1 cellular context compared by ENCODE assay signal in genomic region chr3:136752327-136753111, GRCh38.
TF ChIP-seq lines count a peak whose summit lies in the region.

STAG1 (minus strand) TSS chr3:136752378; CDS start chr3:136630898, 121,480 bp downstream.

TF ChIP-seq in HepG2, 621 proteins besides CTCF, POLR2A, EP300 and RAD21 (continued from another document and continues in another):
- TF ChIP-seq ZNF609 (CRISPR knock-in tag; IDR thresholded peaks at IDR 0.05; ENCODE audit: borderline replicate concordance) (no peak; the same call in 1 of the 2 replicates), NR0B2 (CRISPR knock-in tag; IDR thresholded peaks at IDR 0.05) (peak; percentile 43; the same call in 1 of the 2 replicates), ARNT (IDR thresholded peaks at IDR 0.05) (no peak), MIXL1 (CRISPR knock-in tag; IDR thresholded peaks at IDR 0.05) (peak; percentile 63; the same call in 1 of the 2 replicates), NR2F6 (IDR thresholded peaks at IDR 0.05) (no peak), NR2F6 (CRISPR knock-in tag; IDR thresholded peaks at IDR 0.05) (peak; percentile 10; the same call in 1 of the 2 replicates), PCBP2 (optimal IDR thresholded peaks at IDR 0.05; ENCODE audit: low read depth, low read length, poor library complexity, severe bottlenecking) (no peak), ZNF329 (CRISPR knock-in tag; IDR thresholded peaks at IDR 0.05; ENCODE audit: low read depth) (peak; percentile 72), FOXO1 (CRISPR knock-in tag; IDR thresholded peaks at IDR 0.05) (peak; percentile 66), ADNP (CRISPR knock-in tag; IDR thresholded peaks at IDR 0.05) (no peak), ZNF441 (CRISPR knock-in tag; IDR thresholded peaks at IDR 0.05; ENCODE audit: borderline replicate concordance) (peak; percentile 79; the same call in 1 of the 2 replicates), ZNF557 (CRISPR knock-in tag; IDR thresholded peaks at IDR 0.05) (no peak), NFATC3 (CRISPR knock-in tag; IDR thresholded peaks at IDR 0.05) (no peak), ZNF547 (CRISPR knock-in tag; IDR thresholded peaks at IDR 0.05) (peak; percentile 87; the same call in 1 of the 2 replicates), IKZF1 (IDR thresholded peaks at IDR 0.05) (no peak), ZNF18 (CRISPR knock-in tag; IDR thresholded peaks at IDR 0.05; ENCODE audit: insufficient replicate concordance) (peak; percentile 62), HMGXB3 (CRISPR knock-in tag; IDR thresholded peaks at IDR 0.05; ENCODE audit: borderline replicate concordance) (no peak), HNRNPH1 (optimal IDR thresholded peaks at IDR 0.05; ENCODE audit: low read depth, low read length) (no peak), ZFYVE20 (CRISPR knock-in tag; IDR thresholded peaks at IDR 0.05; ENCODE audit: borderline replicate concordance, low read depth) (no peak), HDAC2 (CRISPR knock-in tag; IDR thresholded peaks at IDR 0.05) (peak; percentile 81), ZNF337 (CRISPR knock-in tag; IDR thresholded peaks at IDR 0.05; ENCODE audit: borderline replicate concordance, low read depth) (no peak; the same call in 1 of the 2 replicates), BORCS8-MEF2B (CRISPR knock-in tag; IDR thresholded peaks at IDR 0.05) (peak; percentile 74; the same call in 1 of the 2 replicates), IKZF5 (CRISPR knock-in tag; IDR thresholded peaks at IDR 0.05) (peak; percentile 75; the same call in 1 of the 2 replicates), CREB1 (IDR thresholded peaks at IDR 0.05) (peak; percentile 74), CREB1 (CRISPR knock-in tag; IDR thresholded peaks at IDR 0.05) (no peak; the same call in 1 of the 2 replicates), ZNF263 (CRISPR knock-in tag; IDR thresholded peaks at IDR 0.05) (peak; percentile 57), ZNF317 (CRISPR knock-in tag; IDR thresholded peaks at IDR 0.05) (peak; percentile 65), KLF15 (CRISPR knock-in tag; IDR thresholded peaks at IDR 0.05; ENCODE audit: borderline replicate concordance) (0 out of 2 replicates have a peak, but pooled peaks have one; percentile 71), MLLT10 (CRISPR knock-in tag; IDR thresholded peaks at IDR 0.05) (no peak), ZKSCAN5 (CRISPR knock-in tag; IDR thresholded peaks at IDR 0.05) (no peak), SP2 (CRISPR knock-in tag; IDR thresholded peaks at IDR 0.05) (peak; percentile 65), ZNF674 (CRISPR knock-in tag; IDR thresholded peaks at IDR 0.05; ENCODE audit: low read depth) (no peak), POGZ (CRISPR knock-in tag; IDR thresholded peaks at IDR 0.05) (peak; percentile 98), ZNF253 (CRISPR knock-in tag; IDR thresholded peaks at IDR 0.05; ENCODE audit: borderline replicate concordance) (no peak), KDM3A (CRISPR knock-in tag; IDR thresholded peaks at IDR 0.05; ENCODE audit: low read depth) (peak; percentile 61; the same call in 1 of the 2 replicates), ELF3 (CRISPR knock-in tag; IDR thresholded peaks at IDR 0.05) (peak; percentile 70), PAXIP1 (CRISPR knock-in tag; conservative IDR thresholded peaks at IDR 0.05) (peak; percentile 75), PRMT3 (CRISPR knock-in tag; IDR thresholded peaks at IDR 0.05; ENCODE audit: borderline replicate concordance, low read depth) (no peak), TCF7L2 (IDR thresholded peaks at IDR 0.05; ENCODE audit: low read depth, low read length) (no peak), CREB3 (CRISPR knock-in tag; IDR thresholded peaks at IDR 0.05) (0 out of 2 replicates have a peak, but pooled peaks have one; percentile 31), CENPT (CRISPR knock-in tag; IDR thresholded peaks at IDR 0.05; ENCODE audit: low read depth) (no peak), CSRNP1 (CRISPR knock-in tag; IDR thresholded peaks at IDR 0.05) (peak; percentile 74; the same call in 1 of the 2 replicates), ZNF615 (CRISPR knock-in tag; IDR thresholded peaks at IDR 0.05; ENCODE audit: borderline replicate concordance) (no peak), SRSF9 (IDR thresholded peaks at IDR 0.05; ENCODE audit: borderline replicate concordance, insufficient read depth, low read depth, low read length, poor library complexity, severe bottlenecking) (no peak), MXD1 (CRISPR knock-in tag; IDR thresholded peaks at IDR 0.05) (peak; percentile 80), CBX1 (IDR thresholded peaks at IDR 0.05; ENCODE audit: low read depth) (no peak), ZNF546 (CRISPR knock-in tag; conservative IDR thresholded peaks at IDR 0.05) (peak; percentile 72)
